In the genomic region with DNA sequence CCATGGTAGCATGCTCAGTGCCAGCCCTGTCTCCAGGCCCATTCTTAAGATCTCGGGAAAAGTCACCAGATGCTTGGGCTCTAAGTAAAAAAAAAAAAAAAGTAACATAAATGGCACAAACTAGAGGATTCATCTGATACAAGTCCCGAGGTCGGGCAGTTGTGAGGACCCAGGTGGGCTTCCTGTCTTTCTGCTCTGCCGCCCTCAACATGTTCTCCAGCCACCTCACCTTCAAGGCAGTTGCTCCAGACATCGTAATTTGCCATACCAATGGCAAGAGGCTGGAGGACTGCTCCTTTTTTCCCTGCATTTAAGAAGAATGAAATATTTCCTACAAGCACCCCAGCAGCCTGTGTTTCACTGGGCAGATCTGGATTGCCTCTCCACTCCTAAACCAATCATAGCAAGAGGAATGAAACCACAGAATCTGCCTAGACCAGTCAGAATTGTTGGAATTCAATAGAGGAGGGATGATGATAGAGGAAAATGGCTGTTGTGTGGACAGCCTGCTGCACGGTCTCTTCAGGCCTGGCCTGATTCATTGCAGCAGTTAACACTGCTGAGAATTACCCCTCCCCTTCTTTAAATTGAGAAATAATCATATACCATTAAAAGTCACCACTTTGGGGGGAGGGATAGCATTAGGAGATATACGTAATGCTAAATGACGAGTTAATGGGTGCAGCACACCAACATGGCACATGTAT, we compare ENCODE assay signal across 12 cellular contexts. TPM values are rescaled to one million over a fixed set of nuclear protein-coding genes. Genes with fewer than 3 reads are reported as not detected.
A peak's percentile ranks its signal among the peaks of the same experiment; 100 is the strongest.
DNase-seq lines count a peak whose midpoint lies in the region; TF ChIP-seq lines count a peak whose summit lies in the region.
"Had no signal": no experiment of that assay in that cellular context is flagged by ENCODE, and none has a peak within 500 bp of the region (broad histone marks: within the 10 kb centered on the region; RNA-seq: fewer than 3 reads in every experiment).

No MANE protein-coding gene starts in this region.

- no peaks in the 10 kb centered on the region for H3K27me3 Mint-ChIP-seq in activated T-cell treated with anti-CD3 and anti-CD28 coated beads, Interleukin-2, amount 50 U/mL, for 24 hours
- no peaks in the 10 kb centered on the region for H3K27me3 Mint-ChIP-seq in activated naive CD8-positive, alpha-beta T cell
- no peaks in the 10 kb centered on the region for H3K27me3 Mint-ChIP-seq in osteocyte (ENCODE audit: unreplicated experiment)

- H3K4me1 Mint-ChIP-seq in activated T-cell treated with anti-CD3 and anti-CD28 coated beads, Interleukin-2, amount 50 U/mL, for 24 hours (ENCODE audit: low read depth) = peaks cover 42% of the 10 kb centered on the region
- H3K4me1 Mint-ChIP-seq in activated naive CD8-positive, alpha-beta T cell (ENCODE audit: low read depth) = peaks cover 41% of the 10 kb centered on the region
- H3K4me1 Mint-ChIP-seq in osteocyte (ENCODE audit: unreplicated experiment) = peaks cover 21% of the 10 kb centered on the region

- no peak for TF ChIP-seq CTCF in osteocyte (IDR thresholded peaks at IDR 0.05)

- no peaks in the 10 kb centered on the region for H3K9me3 Mint-ChIP-seq in activated T-cell treated with anti-CD3 and anti-CD28 coated beads, Interleukin-2, amount 50 U/mL, for 24 hours
- no peaks in the 10 kb centered on the region for H3K9me3 Mint-ChIP-seq in activated naive CD8-positive, alpha-beta T cell (ENCODE audit: low read depth)
- no peaks in the 10 kb centered on the region for H3K9me3 Mint-ChIP-seq in osteocyte (ENCODE audit: unreplicated experiment)

- H3K4me3 Mint-ChIP-seq in activated T-cell treated with anti-CD3 and anti-CD28 coated beads, Interleukin-2, amount 50 U/mL, for 24 hours = no peak overlapping the region
- H3K4me3 Mint-ChIP-seq in activated naive CD8-positive, alpha-beta T cell = no peak overlapping the region
- H3K4me3 Mint-ChIP-seq in osteocyte (ENCODE audit: unreplicated experiment) = no peak overlapping the region

- DNase-seq in activated T-cell treated with anti-CD3 and anti-CD28 coated beads, Interleukin-2, amount 50 U/mL, for 24 hours = no peak
- no peak for DNase-seq in activated T-cell treated with anti-CD3 and anti-CD28 coated beads, Interleukin-2, amount 50 U/mL, for 48 hours
- DNase-seq in KBM-7 = peak; percentile 45
- DNase-seq in osteocyte (ENCODE audit: extremely low spot score, unreplicated experiment) = no peak
- DNase-seq in T1000 (lab: John Stamatoyannopoulos, UW) = no peak
- no peak for DNase-seq in NK-92 (lab: John Stamatoyannopoulos, UW; ENCODE audit: unreplicated experiment)
- DNase-seq in stimulated activated CD4-positive, alpha-beta T cell treated with anti-CD3 and anti-CD28 coated beads, Interleukin-4, amount 100 ng/mL, for 24 hours = no peak
- DNase-seq: NCI-H446 treated with DMSO at 0.1 percent for 48 hours; occipital lobe; stimulated activated CD4-positive, alpha-beta T cell treated with anti-CD3 and anti-CD28 coated beads, Interleukin-2, amount 100 ng/mL, for 48 hours; testis had no signal

- peak overlapping the region; percentile 89 for H3K27ac Mint-ChIP-seq in activated T-cell treated with anti-CD3 and anti-CD28 coated beads, Interleukin-2, amount 50 U/mL, for 24 hours
- peak overlapping the region; percentile 79 for H3K27ac Mint-ChIP-seq in activated naive CD8-positive, alpha-beta T cell
- H3K27ac Mint-ChIP-seq in osteocyte (ENCODE audit: unreplicated experiment) = peak overlapping the region; percentile 27

- peaks cover 73% of the 10 kb centered on the region for H3K36me3 Mint-ChIP-seq in activated T-cell treated with anti-CD3 and anti-CD28 coated beads, Interleukin-2, amount 50 U/mL, for 24 hours (ENCODE audit: low read depth)
- H3K36me3 Mint-ChIP-seq in activated naive CD8-positive, alpha-beta T cell = peaks cover 14% of the 10 kb centered on the region
- H3K36me3 Mint-ChIP-seq in osteocyte (ENCODE audit: unreplicated experiment) = peaks cover 39% of the 10 kb centered on the region

- in situ Hi-C loops in KBM-7 (cut with MboI; ENCODE audit: low pct_unique_long_range_greater_than_20kb, low sequenced_read_pairs) = no loop called here

RNA-seq across cellular contexts. Expression of gene HMGN2, which starts 5.4 kb away (rescaled TPM):
- total RNA-seq in osteocyte = 295 and 296 TPM in 2 replicates

RNA-seq across cellular contexts. Expression of gene DHDDS, which starts 45.5 kb away (rescaled TPM):
- 50.4 and 53.9 TPM in 2 replicates for total RNA-seq in osteocyte

RNA-seq across cellular contexts. Expression of gene RPS6KA1, which starts 52.0 kb away (rescaled TPM):
- total RNA-seq in osteocyte = 4.4 TPM in 2 replicates

Comparison
In these comparisons a context has a peak if more than half of its experiments do, and no peak if none do; other contexts are left out.
1. H3K27ac Mint-ChIP-seq: peak in every context shown above with its lines; median percentile 89 in activated T-cell treated with anti-CD3 and anti-CD28 coated beads, Interleukin-2, amount 50 U/mL, for 24 hours; 79 in activated naive CD8-positive, alpha-beta T cell; 27 in osteocyte.